1 cellular context compared by ENCODE assay signal in the genomic region with DNA sequence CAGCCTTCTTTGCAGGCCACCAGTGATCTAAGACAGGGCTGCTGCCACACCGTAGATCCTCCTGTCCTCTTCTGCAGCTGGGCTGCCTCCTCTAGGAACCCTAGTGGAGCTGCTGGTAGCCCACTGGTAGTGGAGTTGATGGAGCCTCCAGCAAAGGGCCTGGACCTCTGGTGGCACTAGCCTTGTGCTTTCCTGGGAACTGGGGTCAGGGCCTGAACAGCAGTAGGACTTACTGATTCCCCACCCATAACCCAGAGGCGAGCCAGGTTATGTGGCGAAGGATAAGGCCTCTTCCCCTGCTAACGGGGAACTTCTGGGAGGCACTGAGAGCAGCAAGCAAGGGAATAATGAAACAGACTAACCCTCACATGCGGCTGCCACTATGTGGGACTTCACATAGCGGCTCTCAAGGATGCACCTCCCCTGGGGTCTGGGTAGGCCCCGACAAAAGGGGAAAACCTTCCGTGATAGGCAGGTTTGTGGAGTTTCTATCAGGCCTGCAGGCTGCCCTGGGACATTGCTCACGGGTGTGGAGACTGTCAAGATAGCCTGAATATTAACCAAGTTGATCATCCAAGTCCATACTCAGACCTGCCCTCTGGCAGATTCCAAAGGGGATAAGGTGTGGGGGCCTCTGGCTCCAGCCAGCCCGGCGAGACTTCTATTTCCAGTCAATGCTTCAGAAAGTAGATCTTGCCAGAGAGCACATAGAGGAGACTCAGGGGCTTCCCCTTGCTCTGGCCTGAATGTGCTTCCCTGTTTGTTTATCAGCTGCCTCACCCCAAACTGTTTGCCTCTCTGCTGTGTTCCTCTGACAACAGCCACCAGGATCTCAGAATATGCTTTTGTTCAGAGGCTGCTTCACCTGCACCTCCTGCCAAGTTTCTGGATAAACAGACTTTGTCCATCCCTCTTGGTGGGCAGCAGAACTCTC.
TF ChIP-seq lines count a peak whose summit lies in the region.

No MANE protein-coding gene starts in this region.

TF ChIP-seq in K562, 482 proteins besides CTCF, POLR2A, EP300 and RAD21:
- TF ChIP-seq ZFX (CRISPR knock-in tag; IDR thresholded peaks at IDR 0.05) (peak; percentile 43), HIVEP1 (CRISPR knock-in tag; IDR thresholded peaks at IDR 0.05) (no peak), CREM (IDR thresholded peaks at IDR 0.05; ENCODE audit: low read depth) (no peak), RBBP5 (IDR thresholded peaks at IDR 0.05; ENCODE audit: borderline replicate concordance, insufficient read depth, low read length, poor library complexity, severe bottlenecking) (peak; percentile 34), NR2C1 (IDR thresholded peaks at IDR 0.05) (no peak), NR2C1 (tag; IDR thresholded peaks at IDR 0.05) (no peak), GATAD2A (IDR thresholded peaks at IDR 0.05) (no peak)
- TF ChIP-seq, protein P1, sequence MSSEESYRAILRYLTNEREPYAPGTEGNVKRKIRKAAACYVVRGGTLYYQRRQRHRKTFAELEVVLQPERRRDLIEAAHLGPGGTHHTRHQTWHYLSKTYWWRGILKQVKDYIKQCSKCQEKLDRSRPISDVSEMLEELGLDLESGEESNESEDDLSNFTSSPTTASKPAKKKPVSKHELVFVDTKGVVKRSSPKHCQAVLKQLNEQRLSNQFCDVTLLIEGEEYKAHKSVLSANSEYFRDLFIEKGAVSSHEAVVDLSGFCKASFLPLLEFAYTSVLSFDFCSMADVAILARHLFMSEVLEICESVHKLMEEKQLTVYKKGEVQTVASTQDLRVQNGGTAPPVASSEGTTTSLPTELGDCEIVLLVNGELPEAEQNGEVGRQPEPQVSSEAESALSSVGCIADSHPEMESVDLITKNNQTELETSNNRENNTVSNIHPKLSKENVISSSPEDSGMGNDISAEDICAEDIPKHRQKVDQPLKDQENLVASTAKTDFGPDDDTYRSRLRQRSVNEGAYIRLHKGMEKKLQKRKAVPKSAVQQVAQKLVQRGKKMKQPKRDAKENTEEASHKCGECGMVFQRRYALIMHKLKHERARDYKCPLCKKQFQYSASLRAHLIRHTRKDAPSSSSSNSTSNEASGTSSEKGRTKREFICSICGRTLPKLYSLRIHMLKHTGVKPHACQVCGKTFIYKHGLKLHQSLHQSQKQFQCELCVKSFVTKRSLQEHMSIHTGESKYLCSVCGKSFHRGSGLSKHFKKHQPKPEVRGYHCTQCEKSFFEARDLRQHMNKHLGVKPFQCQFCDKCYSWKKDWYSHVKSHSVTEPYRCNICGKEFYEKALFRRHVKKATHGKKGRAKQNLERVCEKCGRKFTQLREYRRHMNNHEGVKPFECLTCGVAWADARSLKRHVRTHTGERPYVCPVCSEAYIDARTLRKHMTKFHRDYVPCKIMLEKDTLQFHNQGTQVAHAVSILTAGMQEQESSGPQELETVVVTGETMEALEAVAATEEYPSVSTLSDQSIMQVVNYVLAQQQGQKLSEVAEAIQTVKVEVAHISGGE (CRISPR knock-in tag; IDR thresholded peaks at IDR 0.05), result peak in 1 of 3 experiments; percentile 50; a peak in 2 of 6 replicates
- TF ChIP-seq, protein P2, sequence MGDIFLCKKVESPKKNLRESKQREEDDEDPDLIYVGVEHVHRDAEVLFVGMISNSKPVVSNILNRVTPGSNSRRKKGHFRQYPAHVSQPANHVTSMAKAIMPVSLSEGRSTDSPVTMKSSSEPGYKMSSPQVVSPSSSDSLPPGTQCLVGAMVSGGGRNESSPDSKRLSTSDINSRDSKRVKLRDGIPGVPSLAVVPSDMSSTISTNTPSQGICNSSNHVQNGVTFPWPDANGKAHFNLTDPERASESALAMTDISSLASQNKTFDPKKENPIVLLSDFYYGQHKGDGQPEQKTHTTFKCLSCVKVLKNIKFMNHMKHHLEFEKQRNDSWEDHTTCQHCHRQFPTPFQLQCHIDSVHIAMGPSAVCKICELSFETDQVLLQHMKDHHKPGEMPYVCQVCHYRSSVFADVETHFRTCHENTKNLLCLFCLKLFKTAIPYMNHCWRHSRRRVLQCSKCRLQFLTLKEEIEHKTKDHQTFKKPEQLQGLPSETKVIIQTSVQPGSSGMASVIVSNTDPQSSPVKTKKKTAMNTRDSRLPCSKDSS (IDR thresholded peaks at IDR 0.05; ENCODE audit: low read depth, partially characterized antibody), result no peak
- TF ChIP-seq, protein P3, sequence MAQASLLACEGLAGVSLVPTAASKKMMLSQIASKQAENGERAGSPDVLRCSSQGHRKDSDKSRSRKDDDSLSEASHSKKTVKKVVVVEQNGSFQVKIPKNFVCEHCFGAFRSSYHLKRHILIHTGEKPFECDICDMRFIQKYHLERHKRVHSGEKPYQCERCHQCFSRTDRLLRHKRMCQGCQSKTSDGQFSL (CRISPR knock-in tag; IDR thresholded peaks at IDR 0.05), result no peak
- TF ChIP-seq, protein P3 (tag; IDR thresholded peaks at IDR 0.05), result no peak
- TF ChIP-seq, protein P4, sequence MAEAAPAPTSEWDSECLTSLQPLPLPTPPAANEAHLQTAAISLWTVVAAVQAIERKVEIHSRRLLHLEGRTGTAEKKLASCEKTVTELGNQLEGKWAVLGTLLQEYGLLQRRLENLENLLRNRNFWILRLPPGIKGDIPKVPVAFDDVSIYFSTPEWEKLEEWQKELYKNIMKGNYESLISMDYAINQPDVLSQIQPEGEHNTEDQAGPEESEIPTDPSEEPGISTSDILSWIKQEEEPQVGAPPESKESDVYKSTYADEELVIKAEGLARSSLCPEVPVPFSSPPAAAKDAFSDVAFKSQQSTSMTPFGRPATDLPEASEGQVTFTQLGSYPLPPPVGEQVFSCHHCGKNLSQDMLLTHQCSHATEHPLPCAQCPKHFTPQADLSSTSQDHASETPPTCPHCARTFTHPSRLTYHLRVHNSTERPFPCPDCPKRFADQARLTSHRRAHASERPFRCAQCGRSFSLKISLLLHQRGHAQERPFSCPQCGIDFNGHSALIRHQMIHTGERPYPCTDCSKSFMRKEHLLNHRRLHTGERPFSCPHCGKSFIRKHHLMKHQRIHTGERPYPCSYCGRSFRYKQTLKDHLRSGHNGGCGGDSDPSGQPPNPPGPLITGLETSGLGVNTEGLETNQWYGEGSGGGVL (CRISPR knock-in tag; IDR thresholded peaks at IDR 0.05), result no peak
